In genomic region chr4:53929955-53930798, GRCh38 we compare ENCODE assay signal across 1 cellular context.
TF ChIP-seq lines count a peak whose summit lies in the region.

No MANE protein-coding gene starts in this region.

TF ChIP-seq in IMR-90, 13 proteins besides CTCF, POLR2A, EP300 and RAD21 (continued from another document):
- TF ChIP-seq USF2 (IDR thresholded peaks at IDR 0.05; ENCODE audit: low read depth, low read length) (peak; percentile 87), MAFK (IDR thresholded peaks at IDR 0.05; ENCODE audit: low read depth, low read length) (peak; percentile 65), RCOR1 (IDR thresholded peaks at IDR 0.05; ENCODE audit: insufficient replicate concordance, low read length) (no peak), BHLHE40 (IDR thresholded peaks at IDR 0.05; ENCODE audit: low read depth, low read length) (peak; percentile 92), RFX5 (IDR thresholded peaks at IDR 0.05; ENCODE audit: low read depth, low read length) (no peak)
